1 cellular context compared by ENCODE assay signal in the genomic region with DNA sequence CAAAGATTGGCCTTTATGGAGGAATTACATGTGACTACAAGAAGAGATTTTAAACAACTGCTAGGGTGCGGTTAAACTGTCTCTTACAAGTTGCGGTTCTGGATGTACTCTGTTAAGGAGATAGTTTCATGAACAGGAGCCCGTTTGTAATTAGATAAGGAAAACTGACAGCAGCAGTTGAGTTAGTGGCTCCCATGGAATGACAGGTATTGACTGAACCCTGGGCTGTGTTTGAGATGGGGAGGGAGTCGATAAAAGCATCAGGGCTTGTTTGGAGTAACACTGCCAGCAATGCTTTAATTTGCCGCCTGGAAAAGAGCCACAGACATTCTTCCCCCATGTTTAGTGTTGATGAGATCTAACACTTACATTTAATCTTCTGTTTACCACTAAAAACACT.
TF ChIP-seq lines count a peak whose summit lies in the region.

No MANE protein-coding gene starts in this region.

TF ChIP-seq in K562, 482 proteins besides CTCF, POLR2A, EP300 and RAD21 (continued from another document and continues in another):
- no peak for TF ChIP-seq ZNF41 (CRISPR knock-in tag; conservative IDR thresholded peaks at IDR 0.05)
- TF ChIP-seq, protein P1, sequence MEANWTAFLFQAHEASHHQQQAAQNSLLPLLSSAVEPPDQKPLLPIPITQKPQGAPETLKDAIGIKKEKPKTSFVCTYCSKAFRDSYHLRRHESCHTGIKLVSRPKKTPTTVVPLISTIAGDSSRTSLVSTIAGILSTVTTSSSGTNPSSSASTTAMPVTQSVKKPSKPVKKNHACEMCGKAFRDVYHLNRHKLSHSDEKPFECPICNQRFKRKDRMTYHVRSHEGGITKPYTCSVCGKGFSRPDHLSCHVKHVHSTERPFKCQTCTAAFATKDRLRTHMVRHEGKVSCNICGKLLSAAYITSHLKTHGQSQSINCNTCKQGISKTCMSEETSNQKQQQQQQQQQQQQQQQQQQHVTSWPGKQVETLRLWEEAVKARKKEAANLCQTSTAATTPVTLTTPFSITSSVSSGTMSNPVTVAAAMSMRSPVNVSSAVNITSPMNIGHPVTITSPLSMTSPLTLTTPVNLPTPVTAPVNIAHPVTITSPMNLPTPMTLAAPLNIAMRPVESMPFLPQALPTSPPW (CRISPR knock-in tag; IDR thresholded peaks at IDR 0.05): peak; percentile 29; the same call in 1 of the 2 replicates
- 0 out of 4 replicates have a peak, but pooled peaks of 1 of the 2 experiments have one; percentile 14 for TF ChIP-seq HDAC1 (IDR thresholded peaks at IDR 0.05)
- peak; percentile 32; the same call in 1 of the 2 replicates for TF ChIP-seq JUND (IDR thresholded peaks at IDR 0.05; ENCODE audit: borderline replicate concordance, low read depth, low read length)
- peak; percentile 16; the same call in 1 of the 3 replicates for TF ChIP-seq JUND (tag; IDR thresholded peaks at IDR 0.05; ENCODE audit: borderline replicate concordance, low read depth, low read length)
- 0 out of 2 replicates have a peak, but pooled peaks have one; percentile 45 for TF ChIP-seq SMARCC2 (IDR thresholded peaks at IDR 0.05; ENCODE audit: low read depth)
- TF ChIP-seq KLF16 (IDR thresholded peaks at IDR 0.05): peak; percentile 85
- TF ChIP-seq SMARCA4 (IDR thresholded peaks at IDR 0.05): peak; percentile 69
- no peak for TF ChIP-seq ZSCAN29 (IDR thresholded peaks at IDR 0.05)
- TF ChIP-seq NFIC (IDR thresholded peaks at IDR 0.05): peak; percentile 51; the same call in 1 of the 2 replicates
- TF ChIP-seq TBL1XR1 (IDR thresholded peaks at IDR 0.05; ENCODE audit: low read length in 2 of 2): peak in 1 of 2 experiments; percentile 50; a peak in 1 of 4 replicates
- TF ChIP-seq ARNT (IDR thresholded peaks at IDR 0.05): no peak
- TF ChIP-seq MEIS2 (IDR thresholded peaks at IDR 0.05; ENCODE audit: partially characterized antibody): peak; percentile 93
- peak; percentile 48 to 49; a peak in 2 of 4 replicates for TF ChIP-seq TRIM24 (IDR thresholded peaks at IDR 0.05)
- peak; percentile 83 for TF ChIP-seq TAL1 (IDR thresholded peaks at IDR 0.05)
- TF ChIP-seq SOX6 (IDR thresholded peaks at IDR 0.05): peak; percentile 78
- peak; percentile 80 for TF ChIP-seq MYBL2 (IDR thresholded peaks at IDR 0.05; ENCODE audit: low read depth)
- no peak for TF ChIP-seq MYBL2 (CRISPR knock-in tag; IDR thresholded peaks at IDR 0.05; ENCODE audit: borderline replicate concordance)
- no peak for TF ChIP-seq SP2 (IDR thresholded peaks at IDR 0.05; ENCODE audit: extremely low read depth, low read depth, low read length, poor library complexity, severe bottlenecking)
- peak; percentile 85 for TF ChIP-seq ARID1B (IDR thresholded peaks at IDR 0.05)
- peak; percentile 75 for TF ChIP-seq NCOR1 (IDR thresholded peaks at IDR 0.05)
- TF ChIP-seq, protein P2, sequence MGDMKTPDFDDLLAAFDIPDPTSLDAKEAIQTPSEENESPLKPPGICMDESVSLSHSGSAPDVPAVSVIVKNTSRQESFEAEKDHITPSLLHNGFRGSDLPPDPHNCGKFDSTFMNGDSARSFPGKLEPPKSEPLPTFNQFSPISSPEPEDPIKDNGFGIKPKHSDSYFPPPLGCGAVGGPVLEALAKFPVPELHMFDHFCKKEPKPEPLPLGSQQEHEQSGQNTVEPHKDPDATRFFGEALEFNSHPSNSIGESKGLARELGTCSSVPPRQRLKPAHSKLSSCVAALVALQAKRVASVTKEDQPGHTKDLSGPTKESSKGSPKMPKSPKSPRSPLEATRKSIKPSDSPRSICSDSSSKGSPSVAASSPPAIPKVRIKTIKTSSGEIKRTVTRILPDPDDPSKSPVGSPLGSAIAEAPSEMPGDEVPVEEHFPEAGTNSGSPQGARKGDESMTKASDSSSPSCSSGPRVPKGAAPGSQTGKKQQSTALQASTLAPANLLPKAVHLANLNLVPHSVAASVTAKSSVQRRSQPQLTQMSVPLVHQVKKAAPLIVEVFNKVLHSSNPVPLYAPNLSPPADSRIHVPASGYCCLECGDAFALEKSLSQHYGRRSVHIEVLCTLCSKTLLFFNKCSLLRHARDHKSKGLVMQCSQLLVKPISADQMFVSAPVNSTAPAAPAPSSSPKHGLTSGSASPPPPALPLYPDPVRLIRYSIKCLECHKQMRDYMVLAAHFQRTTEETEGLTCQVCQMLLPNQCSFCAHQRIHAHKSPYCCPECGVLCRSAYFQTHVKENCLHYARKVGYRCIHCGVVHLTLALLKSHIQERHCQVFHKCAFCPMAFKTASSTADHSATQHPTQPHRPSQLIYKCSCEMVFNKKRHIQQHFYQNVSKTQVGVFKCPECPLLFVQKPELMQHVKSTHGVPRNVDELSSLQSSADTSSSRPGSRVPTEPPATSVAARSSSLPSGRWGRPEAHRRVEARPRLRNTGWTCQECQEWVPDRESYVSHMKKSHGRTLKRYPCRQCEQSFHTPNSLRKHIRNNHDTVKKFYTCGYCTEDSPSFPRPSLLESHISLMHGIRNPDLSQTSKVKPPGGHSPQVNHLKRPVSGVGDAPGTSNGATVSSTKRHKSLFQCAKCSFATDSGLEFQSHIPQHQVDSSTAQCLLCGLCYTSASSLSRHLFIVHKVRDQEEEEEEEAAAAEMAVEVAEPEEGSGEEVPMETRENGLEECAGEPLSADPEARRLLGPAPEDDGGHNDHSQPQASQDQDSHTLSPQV (IDR thresholded peaks at IDR 0.05): 0 out of 2 replicates have a peak, but pooled peaks have one; percentile 21
- TF ChIP-seq FOXM1 (IDR thresholded peaks at IDR 0.05; ENCODE audit: low read depth): peak; percentile 89
- no peak for TF ChIP-seq FOXM1 (CRISPR knock-in tag; IDR thresholded peaks at IDR 0.05; ENCODE audit: low read depth)
- TF ChIP-seq POLR2AphosphoS5 (IDR thresholded peaks at IDR 0.05; ENCODE audit: control insufficient read depth, insufficient read depth, low read depth, low read length): peak; percentile 56; the same call in 1 of the 2 replicates
- TF ChIP-seq RCOR1 (IDR thresholded peaks at IDR 0.05; ENCODE audit: borderline replicate concordance in 1 of 2, low read depth in 2 of 2, low read length in 2 of 2): peak in 1 of 2 experiments; percentile 51; a peak in 2 of 4 replicates
- TF ChIP-seq, protein P3, sequence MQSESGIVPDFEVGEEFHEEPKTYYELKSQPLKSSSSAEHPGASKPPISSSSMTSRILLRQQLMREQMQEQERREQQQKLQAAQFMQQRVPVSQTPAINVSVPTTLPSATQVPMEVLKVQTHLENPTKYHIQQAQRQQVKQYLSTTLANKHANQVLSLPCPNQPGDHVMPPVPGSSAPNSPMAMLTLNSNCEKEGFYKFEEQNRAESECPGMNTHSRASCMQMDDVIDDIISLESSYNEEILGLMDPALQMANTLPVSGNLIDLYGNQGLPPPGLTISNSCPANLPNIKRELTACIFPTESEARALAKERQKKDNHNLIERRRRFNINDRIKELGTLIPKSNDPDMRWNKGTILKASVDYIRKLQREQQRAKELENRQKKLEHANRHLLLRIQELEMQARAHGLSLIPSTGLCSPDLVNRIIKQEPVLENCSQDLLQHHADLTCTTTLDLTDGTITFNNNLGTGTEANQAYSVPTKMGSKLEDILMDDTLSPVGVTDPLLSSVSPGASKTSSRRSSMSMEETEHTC (IDR thresholded peaks at IDR 0.05): no peak
- TF ChIP-seq MECOM (CRISPR knock-in tag; IDR thresholded peaks at IDR 0.05): peak; percentile 76; the same call in 1 of the 2 replicates
- TF ChIP-seq KDM1A (IDR thresholded peaks at IDR 0.05): peak; percentile 79 to 80
- TF ChIP-seq KLF13 (tag; IDR thresholded peaks at IDR 0.05; ENCODE audit: borderline replicate concordance, low read depth): no peak
- TF ChIP-seq, protein P4, sequence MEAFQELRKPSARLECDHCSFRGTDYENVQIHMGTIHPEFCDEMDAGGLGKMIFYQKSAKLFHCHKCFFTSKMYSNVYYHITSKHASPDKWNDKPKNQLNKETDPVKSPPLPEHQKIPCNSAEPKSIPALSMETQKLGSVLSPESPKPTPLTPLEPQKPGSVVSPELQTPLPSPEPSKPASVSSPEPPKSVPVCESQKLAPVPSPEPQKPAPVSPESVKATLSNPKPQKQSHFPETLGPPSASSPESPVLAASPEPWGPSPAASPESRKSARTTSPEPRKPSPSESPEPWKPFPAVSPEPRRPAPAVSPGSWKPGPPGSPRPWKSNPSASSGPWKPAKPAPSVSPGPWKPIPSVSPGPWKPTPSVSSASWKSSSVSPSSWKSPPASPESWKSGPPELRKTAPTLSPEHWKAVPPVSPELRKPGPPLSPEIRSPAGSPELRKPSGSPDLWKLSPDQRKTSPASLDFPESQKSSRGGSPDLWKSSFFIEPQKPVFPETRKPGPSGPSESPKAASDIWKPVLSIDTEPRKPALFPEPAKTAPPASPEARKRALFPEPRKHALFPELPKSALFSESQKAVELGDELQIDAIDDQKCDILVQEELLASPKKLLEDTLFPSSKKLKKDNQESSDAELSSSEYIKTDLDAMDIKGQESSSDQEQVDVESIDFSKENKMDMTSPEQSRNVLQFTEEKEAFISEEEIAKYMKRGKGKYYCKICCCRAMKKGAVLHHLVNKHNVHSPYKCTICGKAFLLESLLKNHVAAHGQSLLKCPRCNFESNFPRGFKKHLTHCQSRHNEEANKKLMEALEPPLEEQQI (IDR thresholded peaks at IDR 0.05): peak; percentile 66; the same call in 1 of the 2 replicates
- TF ChIP-seq, protein P5, sequence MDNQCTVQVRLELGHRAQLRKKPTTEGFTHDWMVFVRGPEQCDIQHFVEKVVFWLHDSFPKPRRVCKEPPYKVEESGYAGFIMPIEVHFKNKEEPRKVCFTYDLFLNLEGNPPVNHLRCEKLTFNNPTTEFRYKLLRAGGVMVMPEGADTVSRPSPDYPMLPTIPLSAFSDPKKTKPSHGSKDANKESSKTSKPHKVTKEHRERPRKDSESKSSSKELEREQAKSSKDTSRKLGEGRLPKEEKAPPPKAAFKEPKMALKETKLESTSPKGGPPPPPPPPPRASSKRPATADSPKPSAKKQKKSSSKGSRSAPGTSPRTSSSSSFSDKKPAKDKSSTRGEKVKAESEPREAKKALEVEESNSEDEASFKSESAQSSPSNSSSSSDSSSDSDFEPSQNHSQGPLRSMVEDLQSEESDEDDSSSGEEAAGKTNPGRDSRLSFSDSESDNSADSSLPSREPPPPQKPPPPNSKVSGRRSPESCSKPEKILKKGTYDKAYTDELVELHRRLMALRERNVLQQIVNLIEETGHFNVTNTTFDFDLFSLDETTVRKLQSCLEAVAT (IDR thresholded peaks at IDR 0.05): peak in 1 of 2 experiments; percentile 84; a peak in 1 of 4 replicates
- no peak for TF ChIP-seq DNMT1 (IDR thresholded peaks at IDR 0.05)
- TF ChIP-seq, protein P6, sequence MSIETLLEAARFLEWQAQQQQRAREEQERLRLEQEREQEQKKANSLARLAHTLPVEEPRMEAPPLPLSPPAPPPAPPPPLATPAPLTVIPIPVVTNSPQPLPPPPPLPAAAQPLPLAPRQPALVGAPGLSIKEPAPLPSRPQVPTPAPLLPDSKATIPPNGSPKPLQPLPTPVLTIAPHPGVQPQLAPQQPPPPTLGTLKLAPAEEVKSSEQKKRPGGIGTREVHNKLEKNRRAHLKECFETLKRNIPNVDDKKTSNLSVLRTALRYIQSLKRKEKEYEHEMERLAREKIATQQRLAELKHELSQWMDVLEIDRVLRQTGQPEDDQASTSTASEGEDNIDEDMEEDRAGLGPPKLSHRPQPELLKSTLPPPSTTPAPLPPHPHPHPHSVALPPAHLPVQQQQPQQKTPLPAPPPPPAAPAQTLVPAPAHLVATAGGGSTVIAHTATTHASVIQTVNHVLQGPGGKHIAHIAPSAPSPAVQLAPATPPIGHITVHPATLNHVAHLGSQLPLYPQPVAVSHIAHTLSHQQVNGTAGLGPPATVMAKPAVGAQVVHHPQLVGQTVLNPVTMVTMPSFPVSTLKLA (conservative IDR thresholded peaks at IDR 0.05): peak in 1 of 2 experiments; percentile 38; a peak in 1 of 4 replicates
- TF ChIP-seq, protein P7, sequence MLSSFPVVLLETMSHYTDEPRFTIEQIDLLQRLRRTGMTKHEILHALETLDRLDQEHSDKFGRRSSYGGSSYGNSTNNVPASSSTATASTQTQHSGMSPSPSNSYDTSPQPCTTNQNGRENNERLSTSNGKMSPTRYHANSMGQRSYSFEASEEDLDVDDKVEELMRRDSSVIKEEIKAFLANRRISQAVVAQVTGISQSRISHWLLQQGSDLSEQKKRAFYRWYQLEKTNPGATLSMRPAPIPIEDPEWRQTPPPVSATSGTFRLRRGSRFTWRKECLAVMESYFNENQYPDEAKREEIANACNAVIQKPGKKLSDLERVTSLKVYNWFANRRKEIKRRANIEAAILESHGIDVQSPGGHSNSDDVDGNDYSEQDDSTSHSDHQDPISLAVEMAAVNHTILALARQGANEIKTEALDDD (IDR thresholded peaks at IDR 0.05): peak; percentile 91
- peak; percentile 48; the same call in 1 of the 2 replicates for TF ChIP-seq CREM (IDR thresholded peaks at IDR 0.05; ENCODE audit: low read depth)
- no peak for TF ChIP-seq SMC3 (conservative IDR thresholded peaks at IDR 0.05; ENCODE audit: insufficient read depth, low read depth, low read length)
- TF ChIP-seq, protein P8, sequence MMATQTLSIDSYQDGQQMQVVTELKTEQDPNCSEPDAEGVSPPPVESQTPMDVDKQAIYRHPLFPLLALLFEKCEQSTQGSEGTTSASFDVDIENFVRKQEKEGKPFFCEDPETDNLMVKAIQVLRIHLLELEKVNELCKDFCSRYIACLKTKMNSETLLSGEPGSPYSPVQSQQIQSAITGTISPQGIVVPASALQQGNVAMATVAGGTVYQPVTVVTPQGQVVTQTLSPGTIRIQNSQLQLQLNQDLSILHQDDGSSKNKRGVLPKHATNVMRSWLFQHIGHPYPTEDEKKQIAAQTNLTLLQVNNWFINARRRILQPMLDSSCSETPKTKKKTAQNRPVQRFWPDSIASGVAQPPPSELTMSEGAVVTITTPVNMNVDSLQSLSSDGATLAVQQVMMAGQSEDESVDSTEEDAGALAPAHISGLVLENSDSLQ (IDR thresholded peaks at IDR 0.05): peak; percentile 90
- peak; percentile 63 for TF ChIP-seq MTA2 (IDR thresholded peaks at IDR 0.05; ENCODE audit: low read depth)
- peak; percentile 86 for TF ChIP-seq RNF2 (IDR thresholded peaks at IDR 0.05)
- TF ChIP-seq ZNF431 (CRISPR knock-in tag; IDR thresholded peaks at IDR 0.05): no peak
- TF ChIP-seq, protein P9, sequence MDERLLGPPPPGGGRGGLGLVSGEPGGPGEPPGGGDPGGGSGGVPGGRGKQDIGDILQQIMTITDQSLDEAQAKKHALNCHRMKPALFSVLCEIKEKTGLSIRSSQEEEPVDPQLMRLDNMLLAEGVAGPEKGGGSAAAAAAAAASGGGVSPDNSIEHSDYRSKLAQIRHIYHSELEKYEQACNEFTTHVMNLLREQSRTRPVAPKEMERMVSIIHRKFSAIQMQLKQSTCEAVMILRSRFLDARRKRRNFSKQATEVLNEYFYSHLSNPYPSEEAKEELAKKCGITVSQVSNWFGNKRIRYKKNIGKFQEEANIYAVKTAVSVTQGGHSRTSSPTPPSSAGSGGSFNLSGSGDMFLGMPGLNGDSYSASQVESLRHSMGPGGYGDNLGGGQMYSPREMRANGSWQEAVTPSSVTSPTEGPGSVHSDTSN (CRISPR knock-in tag; IDR thresholded peaks at IDR 0.05; ENCODE audit: low read depth): no peak
- TF ChIP-seq, protein P9 (tag; conservative IDR thresholded peaks at IDR 0.05; ENCODE audit: low read depth): peak; percentile 53; the same call in 1 of the 2 replicates
